In genomic region chr6:29976253-29976587, GRCh38 we compare ENCODE assay signal across 8 cellular contexts. TPM values are rescaled to one million over a fixed set of nuclear protein-coding genes. Genes with fewer than 3 reads are reported as not detected.
DNase-seq lines count a peak whose midpoint lies in the region; ATAC-seq, FAIRE-seq and TF ChIP-seq lines count a peak whose summit lies in the region.

No MANE protein-coding gene starts in this region.

- WGBS in right lobe of liver (ENCODE audit: insufficient coverage, low coverage, low lambda C conversion rate, missing lambda C conversion rate) = 13% methylated on average over 8 of the region's 8 CpGs
- 24% methylated on average over 8 of the region's 8 CpGs for WGBS in thymus

- peak overlapping the region; percentile 94 for H2AFZ ChIP-seq in astrocyte (ENCODE audit: low read depth, low read length)

- H3K9me3 ChIP-seq in astrocyte (ENCODE audit: insufficient read depth, low read depth, low read length) (no peaks in the 10 kb centered on the region), right lobe of liver (no peaks in the 10 kb centered on the region), thymus (ENCODE audit: control insufficient read depth) (no peaks in the 10 kb centered on the region)

- H3K4me1 Mint-ChIP-seq in activated T-cell treated with anti-CD3 and anti-CD28 coated beads, Interleukin-2, amount 50 U/mL, for 24 hours (ENCODE audit: low read depth) = peaks cover 37% of the 10 kb centered on the region
- H3K4me1 Mint-ChIP-seq in astrocyte (ENCODE audit: low read depth, unreplicated experiment) = peaks cover 9% of the 10 kb centered on the region

- H3K27me3 Mint-ChIP-seq in activated T-cell treated with anti-CD3 and anti-CD28 coated beads, Interleukin-2, amount 50 U/mL, for 24 hours = peaks cover 52% of the 10 kb centered on the region
- peaks cover 65% of the 10 kb centered on the region for H3K27me3 Mint-ChIP-seq in astrocyte (ENCODE audit: low read depth, unreplicated experiment)

- TF ChIP-seq CTCF in astrocyte (IDR thresholded peaks at IDR 0.05; ENCODE audit: insufficient read depth, low read depth, low read length) (no peak), right lobe of liver (IDR thresholded peaks at IDR 0.05) (no peak)

- peaks cover 5% of the 10 kb centered on the region for H4K20me1 ChIP-seq in astrocyte (ENCODE audit: insufficient read depth, low read length)

- no peaks in the 10 kb centered on the region for H3K36me3 Mint-ChIP-seq in activated T-cell treated with anti-CD3 and anti-CD28 coated beads, Interleukin-2, amount 50 U/mL, for 24 hours (ENCODE audit: low read depth)
- H3K36me3 Mint-ChIP-seq in astrocyte (ENCODE audit: low read depth, unreplicated experiment) = peaks cover 3% of the 10 kb centered on the region

- H3K4me3 Mint-ChIP-seq in activated T-cell treated with anti-CD3 and anti-CD28 coated beads, Interleukin-2, amount 50 U/mL, for 24 hours = peak overlapping the region; percentile 78
- peak overlapping the region; percentile 80 for H3K4me3 Mint-ChIP-seq in astrocyte (ENCODE audit: unreplicated experiment)

- H3K27ac Mint-ChIP-seq in activated T-cell treated with anti-CD3 and anti-CD28 coated beads, Interleukin-2, amount 50 U/mL, for 24 hours = no peak overlapping the region
- H3K27ac Mint-ChIP-seq in astrocyte (ENCODE audit: unreplicated experiment) = peak overlapping the region; percentile 87

- H3K27ac ChIP-seq in astrocyte (ENCODE audit: low read depth, low read length) (no peak overlapping the region), right lobe of liver (peak overlapping the region; percentile 84 to 98 (median 91)), thymus (ENCODE audit: low read depth) (no peak overlapping the region)

- H3K4me3 ChIP-seq in astrocyte (ENCODE audit: insufficient read depth, low read depth, low read length) = peak overlapping the region; percentile 62
- H3K4me3 ChIP-seq in right lobe of liver = peak overlapping the region; percentile 49 to 61 (median 58)
- H3K4me3 ChIP-seq in thymus (ENCODE audit: low read length) = peak overlapping the region; percentile 42

- TF ChIP-seq POLR2A in right lobe of liver (IDR thresholded peaks at IDR 0.05) = no peak

- H3K4me2 ChIP-seq in astrocyte (ENCODE audit: low read length) = peak overlapping the region; percentile 98

- intact Hi-C loops in right lobe of liver (cut with DNase I) = no loop called here

- H3K9me3 Mint-ChIP-seq in activated T-cell treated with anti-CD3 and anti-CD28 coated beads, Interleukin-2, amount 50 U/mL, for 24 hours = no peaks in the 10 kb centered on the region
- peaks cover 3% of the 10 kb centered on the region for H3K9me3 Mint-ChIP-seq in astrocyte (ENCODE audit: unreplicated experiment)

- peak overlapping the region; percentile 75 for H3K9ac ChIP-seq in astrocyte (ENCODE audit: low read length)

- H3K27me3 ChIP-seq in astrocyte (ENCODE audit: insufficient read depth, low read length) = peaks cover 38% of the 10 kb centered on the region
- H3K27me3 ChIP-seq in right lobe of liver = no peaks in the 10 kb centered on the region
- H3K27me3 ChIP-seq in thymus (ENCODE audit: control insufficient read depth, insufficient read depth) = peaks cover 32% of the 10 kb centered on the region

- no peak for FAIRE-seq in astrocyte (lab: Jason Lieb, UNC)

- peaks cover 4% of the 10 kb centered on the region for H3K4me1 ChIP-seq in astrocyte (ENCODE audit: insufficient read depth, low read length)
- peaks cover 0 to 12% (median 5%) of the 10 kb centered on the region in 4 donors for H3K4me1 ChIP-seq in right lobe of liver
- H3K4me1 ChIP-seq in thymus (ENCODE audit: control insufficient read depth, insufficient read depth, low read length) = no peaks in the 10 kb centered on the region

- no peak for DNase-seq in activated T-cell treated with anti-CD3 and anti-CD28 coated beads, Interleukin-2, amount 50 U/mL, for 24 hours
- DNase-seq in activated T-cell treated with anti-CD3 and anti-CD28 coated beads for 4 hours = no peak
- DNase-seq in astrocyte (ENCODE audit: low read depth) = no peak
- no peak for DNase-seq in right lobe of liver
- DNase-seq in NAMALWA (ENCODE audit: low spot score) = no peak
- no peak for DNase-seq in midbrain (lab: John Stamatoyannopoulos, UW)
- no peak for DNase-seq in NK-92 treated with Interleukin-12 subunit alpha and Interleukin-12 subunit beta, amount 100 ng/mL, for 24 hours (lab: John Stamatoyannopoulos, UW)

- no peaks in the 10 kb centered on the region for H3K79me2 ChIP-seq in astrocyte (ENCODE audit: insufficient read depth, low read length)

- ATAC-seq in right lobe of liver = no peak

- no peaks in the 10 kb centered on the region for H3K36me3 ChIP-seq in astrocyte (ENCODE audit: insufficient read depth, low read length)
- no peaks in the 10 kb centered on the region for H3K36me3 ChIP-seq in right lobe of liver
- no peaks in the 10 kb centered on the region for H3K36me3 ChIP-seq in thymus (ENCODE audit: control insufficient read depth, insufficient read depth)

RNA-seq across cellular contexts. Expression of gene HLA-A, which starts 33.9 kb away (rescaled TPM):
- total RNA-seq in astrocyte (327 and 501 TPM in 2 replicates), right lobe of liver (100 to 1,000 TPM; 107 to 561 (median 406) TPM)
- polyA plus RNA-seq in thymus = 1,655 TPM

Comparison
In these comparisons a context has a peak if more than half of its experiments do, and no peak if none do; other contexts are left out.
1. H3K27ac ChIP-seq: peak in right lobe of liver (3 of 3); none in astrocyte (single experiment) and thymus (single experiment).
2. Peak in every context shown above with its lines, with median percentiles within 50 percentile points of each other: H3K4me3 ChIP-seq.